In genomic region chr2:120546077-120546864, GRCh38 we compare ENCODE assay signal across 1 cellular context.
TF ChIP-seq lines count a peak whose summit lies in the region.

No MANE protein-coding gene starts in this region.

TF ChIP-seq in HepG2, 621 proteins besides CTCF, POLR2A, EP300 and RAD21 (continued from another document and continues in another):
- TF ChIP-seq DZIP1 (CRISPR knock-in tag; IDR thresholded peaks at IDR 0.05) (peak; percentile 91), ASH2L (IDR thresholded peaks at IDR 0.05; ENCODE audit: insufficient read length, low read depth, low read length) (peak; percentile 80), ZNF350 (CRISPR knock-in tag; IDR thresholded peaks at IDR 0.05; ENCODE audit: borderline replicate concordance, low read depth) (peak; percentile 91), ZNF256 (CRISPR knock-in tag; conservative IDR thresholded peaks at IDR 0.05) (peak; percentile 58; the same call in 1 of the 2 replicates), ZNF75D (CRISPR knock-in tag; IDR thresholded peaks at IDR 0.05; ENCODE audit: borderline replicate concordance) (0 out of 2 replicates have a peak, but pooled peaks have one; percentile 52), ONECUT2 (CRISPR knock-in tag; IDR thresholded peaks at IDR 0.05) (peak; percentile 64; the same call in 1 of the 2 replicates), ELF1 (CRISPR knock-in tag; IDR thresholded peaks at IDR 0.05) (peak; percentile 47; the same call in 1 of the 2 replicates), ZNF34 (CRISPR knock-in tag; IDR thresholded peaks at IDR 0.05; ENCODE audit: borderline replicate concordance) (peak; percentile 71; the same call in 1 of the 2 replicates), POGK (CRISPR knock-in tag; conservative IDR thresholded peaks at IDR 0.05) (peak; percentile 65; the same call in 1 of the 2 replicates), FOXP4 (CRISPR knock-in tag; IDR thresholded peaks at IDR 0.05) (peak; percentile 91), DPF2 (CRISPR knock-in tag; IDR thresholded peaks at IDR 0.05; ENCODE audit: borderline replicate concordance, low read depth) (peak; percentile 83; the same call in 1 of the 2 replicates), REPIN1 (CRISPR knock-in tag; IDR thresholded peaks at IDR 0.05; ENCODE audit: borderline replicate concordance, low read depth) (peak; percentile 76), ZNF224 (CRISPR knock-in tag; IDR thresholded peaks at IDR 0.05) (peak; percentile 62; the same call in 1 of the 2 replicates), TBP (CRISPR knock-in tag; IDR thresholded peaks at IDR 0.05) (no peak), KLF13 (CRISPR knock-in tag; IDR thresholded peaks at IDR 0.05) (no peak), SRSF1 (optimal IDR thresholded peaks at IDR 0.05; ENCODE audit: low read depth, low read length) (peak; percentile 71), NR0B2 (CRISPR knock-in tag; IDR thresholded peaks at IDR 0.05) (peak; percentile 72; the same call in 1 of the 2 replicates), BRD4 (CRISPR knock-in tag; IDR thresholded peaks at IDR 0.05) (peak; percentile 98), SOX5 (CRISPR knock-in tag; IDR thresholded peaks at IDR 0.05; ENCODE audit: borderline replicate concordance) (peak; percentile 67; the same call in 1 of the 2 replicates), SKIL (CRISPR knock-in tag; IDR thresholded peaks at IDR 0.05; ENCODE audit: borderline replicate concordance) (peak; percentile 90), KDM5B (CRISPR knock-in tag; IDR thresholded peaks at IDR 0.05; ENCODE audit: borderline replicate concordance) (peak; percentile 97), ELF3 (CRISPR knock-in tag; IDR thresholded peaks at IDR 0.05) (peak; percentile 83), ZNF746 (CRISPR knock-in tag; IDR thresholded peaks at IDR 0.05) (peak; percentile 89), ZNF710 (CRISPR knock-in tag; IDR thresholded peaks at IDR 0.05; ENCODE audit: borderline replicate concordance) (peak; percentile 89; the same call in 1 of the 2 replicates), ZNF713 (CRISPR knock-in tag; IDR thresholded peaks at IDR 0.05) (peak; percentile 88; the same call in 1 of the 2 replicates), ZNF335 (CRISPR knock-in tag; IDR thresholded peaks at IDR 0.05) (peak; percentile 56; the same call in 1 of the 2 replicates), ZNF24 (IDR thresholded peaks at IDR 0.05) (no peak), ZNF451 (CRISPR knock-in tag; IDR thresholded peaks at IDR 0.05) (0 out of 2 replicates have a peak, but pooled peaks have one; percentile 26), HDAC2 (CRISPR knock-in tag; IDR thresholded peaks at IDR 0.05) (peak; percentile 89; the same call in 1 of the 2 replicates), ZNF616 (CRISPR knock-in tag; IDR thresholded peaks at IDR 0.05; ENCODE audit: low read depth) (peak; percentile 82), DRAP1 (CRISPR knock-in tag; IDR thresholded peaks at IDR 0.05) (peak; percentile 86), GATAD1 (CRISPR knock-in tag; IDR thresholded peaks at IDR 0.05) (peak; percentile 61), ZNF740 (CRISPR knock-in tag; IDR thresholded peaks at IDR 0.05) (0 out of 2 replicates have a peak, but pooled peaks have one; percentile 55), ZNF574 (CRISPR knock-in tag; IDR thresholded peaks at IDR 0.05) (peak; percentile 52), FOXC1 (CRISPR knock-in tag; IDR thresholded peaks at IDR 0.05; ENCODE audit: borderline replicate concordance) (0 out of 2 replicates have a peak, but pooled peaks have one; percentile 37), FUBP1 (CRISPR knock-in tag; IDR thresholded peaks at IDR 0.05; ENCODE audit: borderline replicate concordance) (0 out of 2 replicates have a peak, but pooled peaks have one; percentile 64), PHB2 (IDR thresholded peaks at IDR 0.05; ENCODE audit: partially characterized antibody) (no peak), BATF2 (CRISPR knock-in tag; IDR thresholded peaks at IDR 0.05) (peak; percentile 91; the same call in 1 of the 2 replicates), BRCA1 (CRISPR knock-in tag; IDR thresholded peaks at IDR 0.05) (peak; percentile 89; the same call in 1 of the 2 replicates), ZNF781 (CRISPR knock-in tag; IDR thresholded peaks at IDR 0.05; ENCODE audit: borderline replicate concordance, not compliant biosample characterization) (no peak), ZNF136 (CRISPR knock-in tag; IDR thresholded peaks at IDR 0.05; ENCODE audit: low read depth) (peak; percentile 94; the same call in 1 of the 2 replicates), RELA (CRISPR knock-in tag; IDR thresholded peaks at IDR 0.05) (no peak), HNRNPUL1 (IDR thresholded peaks at IDR 0.05; ENCODE audit: low read depth, low read length) (no peak), POLR2G (IDR thresholded peaks at IDR 0.05; ENCODE audit: low read depth, low read length) (peak; percentile 49; the same call in 1 of the 2 replicates), ZBTB8A (CRISPR knock-in tag; IDR thresholded peaks at IDR 0.05; ENCODE audit: borderline replicate concordance, low read depth) (no peak), GATA4 (IDR thresholded peaks at IDR 0.05; ENCODE audit: borderline replicate concordance, low read depth) (peak; percentile 34; the same call in 1 of the 2 replicates)
